Comparison of ENCODE assay signal across 28 cellular contexts in genomic region chr16:65285128-65286120, GRCh38.
DNase-seq lines count a peak whose midpoint lies in the region; ATAC-seq and TF ChIP-seq lines count a peak whose summit lies in the region.
"Had no signal": no experiment of that assay in that cellular context is flagged by ENCODE, and none has a peak within 500 bp of the region (broad histone marks: within the 10 kb centered on the region; RNA-seq: fewer than 3 reads in every experiment).

No MANE protein-coding gene starts in this region.

- ATAC-seq in Right ventricle myocardium inferior = peak; percentile 80
- no peak for ATAC-seq in right cardiac atrium
- no peak for ATAC-seq in stimulated activated naive B cell treated with anti-CD40 and anti-IgM and Interleukin-4, amounts not matched to agents 10 μg/mL and 1 μg/mL and 100 μg/mL, for 72 hours (replicated peaks)
- no peak for ATAC-seq in GM23338
- no peak for ATAC-seq in upper lobe of right lung
- ATAC-seq: body of pancreas, esophagus mucosa had no signal

- H3K9me3 ChIP-seq in right cardiac atrium (ENCODE audit: control insufficient read depth, low read length) (no peaks in the 10 kb centered on the region), upper lobe of right lung (no peaks in the 10 kb centered on the region)
- H3K9me3 ChIP-seq: body of pancreas, HAP-1, uterus had no signal

- H3K4me1 Mint-ChIP-seq in stimulated activated naive B cell treated with anti-CD40 and anti-IgM and Interleukin-4, amounts not matched to agents 10 μg/mL and 1 μg/mL and 100 μg/mL, for 72 hours = no peaks in the 10 kb centered on the region
- H3K4me1 Mint-ChIP-seq in GM23338 = peaks cover 50% of the 10 kb centered on the region
- H3K4me1 Mint-ChIP-seq: memory B cell had no signal

- no peak overlapping the region for H3K4me3 Mint-ChIP-seq in stimulated activated naive B cell treated with anti-CD40 and anti-IgM and Interleukin-4, amounts not matched to agents 10 μg/mL and 1 μg/mL and 100 μg/mL, for 72 hours
- H3K4me3 Mint-ChIP-seq in GM23338 = no peak overlapping the region
- H3K4me3 Mint-ChIP-seq: activated CD4-positive, alpha-beta memory T cell treated with anti-CD3 and anti-CD28 coated beads for 36 hours; memory B cell; nephron had no signal

- H3K27me3 Mint-ChIP-seq in stimulated activated naive B cell treated with anti-CD40 and anti-IgM and Interleukin-4, amounts not matched to agents 10 μg/mL and 1 μg/mL and 100 μg/mL, for 72 hours = no peaks in the 10 kb centered on the region
- H3K27me3 Mint-ChIP-seq in GM23338 (ENCODE audit: insufficient read depth, low read depth, poor library complexity) = peaks cover 3% of the 10 kb centered on the region
- H3K27me3 Mint-ChIP-seq: activated CD4-positive, alpha-beta memory T cell treated with anti-CD3 and anti-CD28 coated beads for 36 hours; memory B cell had no signal

- H3K27me3 ChIP-seq in right cardiac atrium (ENCODE audit: control insufficient read depth, insufficient read depth) (no peaks in the 10 kb centered on the region), brain microvascular endothelial cell (replicated peaks) (no peaks in the 10 kb centered on the region), GM23338 (ENCODE audit: insufficient read depth) (no peaks in the 10 kb centered on the region), upper lobe of right lung (no peaks in the 10 kb centered on the region)
- H3K27me3 ChIP-seq: body of pancreas, uterus had no signal

- H3K4me2 ChIP-seq in GM23338 = no peak overlapping the region

- H3K9me2 ChIP-seq in GM23338 (ENCODE audit: insufficient read depth) = no peaks in the 10 kb centered on the region

- H3K36me3 ChIP-seq in brain microvascular endothelial cell (replicated peaks) (no peaks in the 10 kb centered on the region), GM23338 (ENCODE audit: insufficient read depth) (no peaks in the 10 kb centered on the region), upper lobe of right lung (no peaks in the 10 kb centered on the region)
- H3K36me3 ChIP-seq: HAP-1, uterus, WERI-Rb-1 had no signal

- no peaks in the 10 kb centered on the region for H3F3A ChIP-seq in GM23338 (replicated peaks; ENCODE audit: low read depth)

- intact Hi-C loops in Right ventricle myocardium inferior (cut with DNase I) (no loop called here), right cardiac atrium (cut with DNase I) (no loop called here), upper lobe of right lung (cut with DNase I) (no loop called here)

- H4K20me1 ChIP-seq in GM23338 (replicated peaks; ENCODE audit: insufficient read depth) = no peaks in the 10 kb centered on the region

- in situ Hi-C loops in brain microvascular endothelial cell (cut with HindIII; ENCODE audit: low pct_ligation_motif_present, low sequenced_read_pairs) = no loop called here

- no peak overlapping the region for H2AFZ ChIP-seq in GM23338

- H3K36me3 Mint-ChIP-seq in stimulated activated naive B cell treated with anti-CD40 and anti-IgM and Interleukin-4, amounts not matched to agents 10 μg/mL and 1 μg/mL and 100 μg/mL, for 72 hours = no peaks in the 10 kb centered on the region
- H3K36me3 Mint-ChIP-seq in GM23338 (ENCODE audit: low read depth) = no peaks in the 10 kb centered on the region
- H3K36me3 Mint-ChIP-seq: activated CD4-positive, alpha-beta memory T cell treated with anti-CD3 and anti-CD28 coated beads for 36 hours; memory B cell had no signal

- no peak overlapping the region for H3K27ac ChIP-seq in right cardiac atrium (ENCODE audit: low read length)
- H3K27ac ChIP-seq in brain microvascular endothelial cell = peak overlapping the region; percentile 19
- H3K27ac ChIP-seq in GM23338 (ENCODE audit: low read depth) = no peak overlapping the region
- H3K27ac ChIP-seq in upper lobe of right lung = no peak overlapping the region
- H3K27ac ChIP-seq: body of pancreas, uterus, WERI-Rb-1 had no signal

- peaks cover 0 to 5% of the 10 kb centered on the region in 2 donors for H3K9me3 Mint-ChIP-seq in stimulated activated naive B cell treated with anti-CD40 and anti-IgM and Interleukin-4, amounts not matched to agents 10 μg/mL and 1 μg/mL and 100 μg/mL, for 72 hours
- H3K9me3 Mint-ChIP-seq in GM23338 = no peaks in the 10 kb centered on the region
- H3K9me3 Mint-ChIP-seq: nephron had no signal

- no peaks in the 10 kb centered on the region for H3K79me2 ChIP-seq in GM23338 (replicated peaks; ENCODE audit: insufficient read depth)

- DNase-seq in Right ventricle myocardium inferior (ENCODE audit: missing footprints) = no peak
- DNase-seq in right cardiac atrium = no peak
- peak; percentile 31 for DNase-seq in brain microvascular endothelial cell
- peak; percentile 26 for DNase-seq in hepatic stellate cell (ENCODE audit: low spot score)
- no peak for DNase-seq in stimulated activated naive B cell treated with anti-CD40 and anti-IgM and Interleukin-4, amounts not matched to agents 10 μg/mL and 1 μg/mL and 100 μg/mL, for 72 hours
- no peak for DNase-seq in activated gamma-delta T cell (lab: John Stamatoyannopoulos, UW)
- no peak for DNase-seq in GM23338 (ENCODE audit: low spot score)
- DNase-seq in upper lobe of right lung = no peak
- DNase-seq: 8988T; activated CD4-positive, alpha-beta memory T cell treated with anti-CD3 and anti-CD28 coated beads for 36 hours; activated naive CD4-positive, alpha-beta T cell treated with anti-CD3 and anti-CD28 coated beads, Interleukin-2, amount 50 U/mL, for 16 hours; body of pancreas; C1 segment of cervical spinal cord; dermis blood vessel endothelial cell; NCI-H146; NCI-H2171; NCI-H69; posterior cingulate gyrus; SHP77 treated with DMSO at 0.1 percent for 48 hours; small intestine; stimulated activated CD4-positive, alpha-beta T cell treated with anti-CD3 and anti-CD28 coated beads, Interleukin-4, amount 100 ng/mL, for 1 hour; T-helper 2 cell; uterus; WERI-Rb-1 had no signal

- peak overlapping the region; percentile 57 for H3K27ac Mint-ChIP-seq in stimulated activated naive B cell treated with anti-CD40 and anti-IgM and Interleukin-4, amounts not matched to agents 10 μg/mL and 1 μg/mL and 100 μg/mL, for 72 hours
- H3K27ac Mint-ChIP-seq in GM23338 = no peak overlapping the region
- H3K27ac Mint-ChIP-seq: activated CD4-positive, alpha-beta memory T cell treated with anti-CD3 and anti-CD28 coated beads for 36 hours; memory B cell had no signal

- H3K4me1 ChIP-seq in right cardiac atrium (ENCODE audit: control insufficient read depth, insufficient read depth, low read length) (peaks cover 3% of the 10 kb centered on the region), GM23338 (ENCODE audit: insufficient read depth) (peaks cover 39% of the 10 kb centered on the region), upper lobe of right lung (no peaks in the 10 kb centered on the region)
- H3K4me1 ChIP-seq: body of pancreas, HAP-1, uterus had no signal

- TF ChIP-seq CTCF in brain microvascular endothelial cell (IDR thresholded peaks at IDR 0.05; ENCODE audit: low read depth, low read length, missing control alignments) (no peak), GM23338 (conservative IDR thresholded peaks at IDR 0.05; ENCODE audit: low read depth in 2 of 2) (no peak), upper lobe of right lung (IDR thresholded peaks at IDR 0.05) (no peak)

- 59% methylated on average over 7 of the region's 7 CpGs for WGBS in right cardiac atrium

- H3K4me3 ChIP-seq in right cardiac atrium (ENCODE audit: low read length) = no peak overlapping the region
- no peak overlapping the region for H3K4me3 ChIP-seq in brain microvascular endothelial cell (ENCODE audit: low read depth, low read length)
- H3K4me3 ChIP-seq in GM23338 = no peak overlapping the region
- H3K4me3 ChIP-seq in upper lobe of right lung = no peak overlapping the region
- H3K4me3 ChIP-seq: body of pancreas, HAP-1, uterus had no signal

TF ChIP-seq in GM23338, 12 proteins besides CTCF, POLR2A, EP300 and RAD21 (continues in another document):
- TF ChIP-seq NANOG (IDR thresholded peaks at IDR 0.05; ENCODE audit: borderline replicate concordance) (no peak), POLR2AphosphoS5 (IDR thresholded peaks at IDR 0.05; ENCODE audit: low read depth) (no peak)

Comparison
In these comparisons a context has a peak if more than half of its experiments do, and no peak if none do; other contexts are left out.
1. DNase-seq: peak in brain microvascular endothelial cell (single experiment) and hepatic stellate cell (single experiment); none in Right ventricle myocardium inferior (single experiment), right cardiac atrium (0 of 3), stimulated activated naive B cell treated with anti-CD40 and anti-IgM and Interleukin-4, amounts not matched to agents 10 μg/mL and 1 μg/mL and 100 μg/mL, for 72 hours (single experiment), activated gamma-delta T cell (single experiment), GM23338 (single experiment) and upper lobe of right lung (single experiment).